8 cellular contexts compared by ENCODE assay signal in the genomic region with DNA sequence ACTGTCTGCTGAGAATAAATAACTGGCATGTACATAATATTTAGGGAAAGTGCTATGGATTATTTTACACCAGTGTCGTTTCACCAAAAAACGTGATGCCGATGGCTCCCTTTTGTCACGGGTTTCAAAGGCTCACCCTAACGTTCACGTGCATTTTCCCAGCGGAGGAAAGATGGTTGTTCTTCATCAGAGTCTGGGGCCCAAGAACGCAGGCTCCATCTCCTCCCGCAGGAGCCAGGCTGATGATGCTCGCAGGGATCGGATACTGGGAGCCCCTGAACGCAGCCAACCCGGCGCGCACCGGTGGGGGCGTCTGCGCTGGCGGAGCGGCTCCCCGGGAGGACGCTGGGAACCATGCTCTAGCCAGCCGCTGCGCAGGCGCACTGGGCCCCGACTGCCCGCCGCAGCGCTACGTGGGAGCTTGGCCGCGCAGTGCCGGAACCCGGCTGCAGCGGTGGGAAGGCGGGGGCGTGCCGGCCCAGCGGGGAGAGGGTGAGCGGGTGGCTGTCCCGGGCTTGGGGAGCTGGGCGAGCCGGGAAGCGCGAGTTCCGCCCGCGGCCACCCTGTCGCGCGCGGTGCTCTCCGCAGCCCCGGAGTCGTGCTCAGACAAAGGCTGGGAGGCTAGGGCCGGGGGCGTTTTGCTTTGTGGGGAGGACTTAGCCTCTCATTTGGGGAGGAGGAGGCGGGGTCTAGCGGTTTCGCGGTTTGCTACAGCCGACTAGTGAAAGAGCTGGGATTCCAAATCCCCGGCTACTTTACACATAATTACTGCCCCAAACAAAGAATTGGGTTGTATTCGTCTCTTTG. TPM values are rescaled to one million over a fixed set of nuclear protein-coding genes. Genes with fewer than 3 reads are reported as not detected.
A peak's percentile ranks its signal among the peaks of the same experiment; 100 is the strongest.
DNase-seq lines count a peak whose midpoint lies in the region; ATAC-seq and TF ChIP-seq lines count a peak whose summit lies in the region.

TSS of gene ZFP69B (plus strand) at position 793 of the 807 bp plus-strand sequence. CDS start 486 bp downstream, outside the sequence.

- peak within 1 kb of the TSS; percentile 66 for H3K9ac ChIP-seq in SK-N-SH

- intact Hi-C loops in testis (cut with DNase I; ENCODE audit: low total_unique reads) = no loop called here

- H3K79me2 ChIP-seq in SK-N-SH (ENCODE audit: insufficient read depth) (0 out of 2 replicates have a peak, but pooled peaks cover 2% of the 10 kb centered on the region), osteoblast (ENCODE audit: insufficient read depth, low read length) (no peaks in the 10 kb centered on the region)

- peaks cover 14% of the 10 kb centered on the region for H3F3A ChIP-seq in SK-N-SH (replicated peaks; ENCODE audit: insufficient read depth)

- peaks cover 60% of the 10 kb centered on the region for H3K9me3 Mint-ChIP-seq in HFFc6
- H3K9me3 Mint-ChIP-seq in activated naive CD4-positive, alpha-beta T cell treated with anti-CD3 and anti-CD28 coated beads, Interleukin-2, amount 50 U/mL, for 72 hours = peaks cover 32 to 38% of the 10 kb centered on the region in 2 donors
- H3K9me3 Mint-ChIP-seq in glutamatergic neuron (ENCODE audit: unreplicated experiment) = peaks cover 11% of the 10 kb centered on the region

- TF ChIP-seq EP300 in SK-N-SH (IDR thresholded peaks at IDR 0.05; ENCODE audit: borderline replicate concordance in 1 of 2, low read depth in 1 of 2, low read length in 1 of 2) = no peak

- H4K20me1 ChIP-seq in SK-N-SH (ENCODE audit: insufficient read depth) = no peaks in the 10 kb centered on the region
- H4K20me1 ChIP-seq in osteoblast (ENCODE audit: insufficient read depth, low read length) = no peaks in the 10 kb centered on the region

- DNase-seq in GM06990 (ENCODE audit: extremely low read depth, insufficient read length) (peak; percentile 97), HFFc6 (peak; percentile 91), NB4 (ENCODE audit: low read depth) (peak; percentile 92), SK-N-SH (peak; percentile 98), glutamatergic neuron (peak; percentile 100), osteoblast (ENCODE audit: insufficient read length, low spot score, missing footprints) (peak; percentile 98), testis (peak; percentile 91)
- peak; percentile 92 to 95 for DNase-seq in activated naive CD4-positive, alpha-beta T cell treated with anti-CD3 and anti-CD28 coated beads, Interleukin-2, amount 50 U/mL, for 72 hours (ENCODE audit: low spot score in 2 of 2)

- H3K4me2 ChIP-seq in SK-N-SH = peak within 1 kb of the TSS; percentile 87
- peak within 1 kb of the TSS; percentile 99 for H3K4me2 ChIP-seq in osteoblast (ENCODE audit: insufficient read depth, low read length)

- H3K27me3 ChIP-seq in GM06990 (replicated peaks; ENCODE audit: control insufficient read depth, insufficient read depth, low read length) (no peaks in the 10 kb centered on the region), SK-N-SH (ENCODE audit: insufficient read depth) (no peaks in the 10 kb centered on the region), osteoblast (ENCODE audit: insufficient read depth, low read length) (no peaks in the 10 kb centered on the region), testis (no peaks in the 10 kb centered on the region)

- H3K27me3 Mint-ChIP-seq in HFFc6 (ENCODE audit: insufficient read depth) = no peaks in the 10 kb centered on the region; the same call in 1 of the 2 replicates
- H3K27me3 Mint-ChIP-seq in glutamatergic neuron (ENCODE audit: unreplicated experiment) = peaks cover 6% of the 10 kb centered on the region

- peak within 1 kb of the TSS; percentile 78 for H3K4me3 ChIP-seq in GM06990 (replicated peaks; ENCODE audit: low read depth, low read length)
- peak within 1 kb of the TSS; percentile 63 for H3K4me3 ChIP-seq in NB4 (ENCODE audit: low read depth, low read length)
- H3K4me3 ChIP-seq in SK-N-SH (ENCODE audit: low read depth in 2 of 2, low read length in 1 of 2) = peak within 1 kb of the TSS; percentile 73 to 83
- H3K4me3 ChIP-seq in osteoblast (ENCODE audit: insufficient read depth, low read length) = peak within 1 kb of the TSS; percentile 82
- H3K4me3 ChIP-seq in testis = peak within 1 kb of the TSS; percentile 66 to 67

- H3K36me3 Mint-ChIP-seq in HFFc6 (ENCODE audit: low read depth) (peaks cover 56% of the 10 kb centered on the region), glutamatergic neuron (ENCODE audit: unreplicated experiment) (peaks cover 39% of the 10 kb centered on the region)
- H3K36me3 Mint-ChIP-seq in activated naive CD4-positive, alpha-beta T cell treated with anti-CD3 and anti-CD28 coated beads, Interleukin-2, amount 50 U/mL, for 72 hours = peaks cover 43 to 75% of the 10 kb centered on the region in 2 donors

- no peak for TF ChIP-seq RAD21 in SK-N-SH (IDR thresholded peaks at IDR 0.05; ENCODE audit: low read length)

- no peaks in the 10 kb centered on the region for H3K9me3 ChIP-seq in SK-N-SH
- H3K9me3 ChIP-seq in osteoblast (ENCODE audit: low read depth, low read length) = peaks cover 11% of the 10 kb centered on the region
- no peaks in the 10 kb centered on the region for H3K9me3 ChIP-seq in testis

- WGBS in SK-N-SH (ENCODE audit: low lambda C conversion rate) = 2% methylated on average over 17 of the region's 64 CpGs
- WGBS in testis, 2 donors = 0% methylated on average over 9 to 58 of the region's 64 CpGs

- H3K4me3 Mint-ChIP-seq in HFFc6 = peak within 1 kb of the TSS; percentile 93
- peak within 1 kb of the TSS; percentile 98 for H3K4me3 Mint-ChIP-seq in glutamatergic neuron (ENCODE audit: unreplicated experiment)

- ATAC-seq in activated naive CD4-positive, alpha-beta T cell treated with anti-CD3 and anti-CD28 coated beads, Interleukin-2, amount 50 U/mL, for 72 hours = peak; percentile 68 to 71

- CTCF ChIA-PET in SK-N-SH (lab: Yijun Ruan, JAX) = interaction anchor here (0.6 to 2.6 kb wide), 8 partner anchors 8 to 306 kb away, joined by 3 to 20 read pairs (median 4); no protein-coding TSS in a partner anchor

- no peaks in the 10 kb centered on the region for H3K9me2 ChIP-seq in SK-N-SH

- POLR2A ChIA-PET in SK-N-SH (lab: Yijun Ruan, JAX) = interaction anchor here (0.6 to 1.6 kb wide), 9 partner anchors 10 to 213 kb away, joined by 3 to 7 read pairs (median 4); partner anchors contain the start of genes EXO5, SMAP2, ZFP69 and ZNF684

- peaks cover 2% of the 10 kb centered on the region; the same call in 1 of the 2 replicates for H3K36me3 ChIP-seq in GM06990 (ENCODE audit: control insufficient read depth, insufficient read depth, low read length)
- peaks cover 4 to 13% of the 10 kb centered on the region in 2 experiments for H3K36me3 ChIP-seq in SK-N-SH (replicated peaks in 1 of 2; ENCODE audit: control insufficient read depth in 1 of 2, insufficient read depth in 2 of 2, low read length in 1 of 2)
- H3K36me3 ChIP-seq in osteoblast (ENCODE audit: insufficient read depth, low read length) = no peaks in the 10 kb centered on the region
- H3K36me3 ChIP-seq in testis (ENCODE audit: low read depth, missing control alignments) = no peaks in the 10 kb centered on the region

- TF ChIP-seq POLR2A in NB4 (IDR thresholded peaks at IDR 0.05; ENCODE audit: extremely low read depth, insufficient read length) (peak; percentile 79), testis (IDR thresholded peaks at IDR 0.05) (no peak)

- H3K27ac ChIP-seq in SK-N-SH (ENCODE audit: low read depth in 2 of 2, low read length in 1 of 2) (peak within 1 kb of the TSS; percentile 79 to 97), osteoblast (ENCODE audit: low read depth, low read length) (peak within 1 kb of the TSS; percentile 82), testis (peak within 1 kb of the TSS; percentile 79 to 80)

- H2AFZ ChIP-seq in SK-N-SH (ENCODE audit: low read depth) = peak within 1 kb of the TSS; percentile 96
- H2AFZ ChIP-seq in osteoblast (ENCODE audit: low read length) = peak within 1 kb of the TSS; percentile 92

- TF ChIP-seq CTCF in GM06990 (IDR thresholded peaks at IDR 0.05; ENCODE audit: insufficient read depth, low read length, poor library complexity, severe bottlenecking) (peak; percentile 12), HFFc6 (IDR thresholded peaks at IDR 0.05) (peak; percentile 17; the same call in 1 of the 2 replicates), NB4 (IDR thresholded peaks at IDR 0.05; ENCODE audit: low read depth, low read length) (no peak), SK-N-SH (IDR thresholded peaks at IDR 0.05) (peak; percentile 14; the same call in 1 of the 2 replicates), glutamatergic neuron (IDR thresholded peaks at IDR 0.05; ENCODE audit: partially characterized antibody, unreplicated experiment) (no peak), osteoblast (IDR thresholded peaks at IDR 0.05; ENCODE audit: extremely low read depth, low read depth, low read length) (no peak), testis (IDR thresholded peaks at IDR 0.05) (peak in 1 of 3 experiments; percentile 2)

- H3K4me1 ChIP-seq in SK-N-SH (ENCODE audit: control insufficient read depth in 1 of 2, insufficient read depth in 2 of 2, low read depth in 1 of 2, low read length in 1 of 2) = peaks cover 0 to 2% of the 10 kb centered on the region in 2 experiments; a peak in 2 of 4 replicates
- H3K4me1 ChIP-seq in osteoblast (ENCODE audit: insufficient read depth, low read length) = peaks cover 9% of the 10 kb centered on the region
- H3K4me1 ChIP-seq in testis = no peaks in the 10 kb centered on the region

- H3K4me1 Mint-ChIP-seq in HFFc6 (ENCODE audit: low read depth) (peaks cover 23% of the 10 kb centered on the region), glutamatergic neuron (ENCODE audit: low read depth, unreplicated experiment) (peaks cover 11% of the 10 kb centered on the region)

- peak within 1 kb of the TSS; percentile 85 for H3K27ac Mint-ChIP-seq in HFFc6
- H3K27ac Mint-ChIP-seq in activated naive CD4-positive, alpha-beta T cell treated with anti-CD3 and anti-CD28 coated beads, Interleukin-2, amount 50 U/mL, for 72 hours = peak within 1 kb of the TSS; percentile 95 to 96
- peak within 1 kb of the TSS; percentile 97 for H3K27ac Mint-ChIP-seq in glutamatergic neuron (ENCODE audit: unreplicated experiment)

TF ChIP-seq in SK-N-SH, 30 proteins besides CTCF, POLR2A, EP300 and RAD21 (continues in another document):
- TF ChIP-seq GATA2 (CRISPR knock-in tag; IDR thresholded peaks at IDR 0.05) (no peak; the same call in 1 of the 2 replicates), POLR2AphosphoS5 (IDR thresholded peaks at IDR 0.05; ENCODE audit: low read depth, low read length) (peak; percentile 85)

RNA-seq across cellular contexts. Expression of gene ZFP69B, which starts in this region (rescaled TPM):
- total RNA-seq in HFFc6 (2021; fragmentation: NEBNext Ultra II Directional; extraction: Animal tissue kit (Norgen Biotek cat#: 25700)) = 1 to 10 TPM; 3.2 to 4.3 (median 3.7) TPM
- polyA plus RNA-seq in SK-N-SH (2012; rRNA removed) (1.7 and 2.1 TPM in 2 replicates), testis (ENCODE audit: insufficient read depth, low read depth, low replicate concordance) (3.0 TPM)
- 2.4 TPM in 2 replicates for polyA plus RNA-seq in SK-N-SH (2012; cell fraction: cytosol; rRNA removed)
- 2.1 and 3.0 TPM in 2 replicates for polyA plus RNA-seq in SK-N-SH (2012; cell fraction: nucleus; rRNA removed)
- 1 to 10 TPM; 1.6 to 6.9 TPM for total RNA-seq in activated naive CD4-positive, alpha-beta T cell treated with anti-CD3 and anti-CD28 coated beads, Interleukin-2, amount 50 U/mL, for 72 hours
- total RNA-seq in glutamatergic neuron (ENCODE audit: unreplicated experiment) (10.7 TPM), osteoblast (4.7 and 5.6 TPM in 2 replicates), testis (1 to 10 TPM; 4.2 to 4.6 TPM)

Comparison
In these comparisons a context has a peak if more than half of its experiments do, and no peak if none do; other contexts are left out.
1. Peak in every context shown above with its lines: DNase-seq, ATAC-seq, H3K4me3 ChIP-seq and H3K27ac ChIP-seq.
2. CTCF ChIP-seq: peak in GM06990 (single experiment), HFFc6 (single experiment) and SK-N-SH (single experiment); none in NB4 (single experiment), glutamatergic neuron (single experiment) and osteoblast (single experiment).